In genomic region chr20:37526839-37527637, GRCh38 we compare ENCODE assay signal across 8 cellular contexts. TPM values are rescaled to one million over a fixed set of nuclear protein-coding genes. Genes with fewer than 3 reads are reported as not detected.
DNase-seq lines count a peak whose midpoint lies in the region; ATAC-seq and TF ChIP-seq lines count a peak whose summit lies in the region.

No MANE protein-coding gene starts in this region.

- H3K9ac ChIP-seq in PC-3 (ENCODE audit: low read length), result peak overlapping the region; percentile 89
- H3K9ac ChIP-seq in duodenal mucosa (ENCODE audit: low read depth in 1 of 2, low read length in 2 of 2), result peak overlapping the region; percentile 87 to 98

- peak overlapping the region; percentile 66 for H2AFZ ChIP-seq in PC-3 (ENCODE audit: low read length)

- CTCF ChIA-PET in PC-3 (lab: Charles Lee), result no interaction called here

- H3K9me3 ChIP-seq in PC-3 (ENCODE audit: low read length) (no peaks in the 10 kb centered on the region), duodenal mucosa (ENCODE audit: control insufficient read depth in 1 of 2, low read length in 2 of 2) (no peaks in the 10 kb centered on the region), mucosa of descending colon (no peaks in the 10 kb centered on the region)

- no peaks in the 10 kb centered on the region for H3F3A ChIP-seq in PC-3 (ENCODE audit: low read length, unreplicated experiment)

- TF ChIP-seq CTCF in PC-3 (conservative IDR thresholded peaks at IDR 0.05; ENCODE audit: low read depth, low read length) (no peak), mucosa of descending colon (IDR thresholded peaks at IDR 0.05) (no peak)

- intact Hi-C loops in PC-3 (cut with micrococcal nuclease), result loop anchor here (5.0 kb wide), 1 partner anchor 120 kb away; no protein-coding TSS in a partner anchor
- intact Hi-C loops in mucosa of descending colon (cut with DNase I, micrococcal nuclease), result loop anchor here in 1 of 2 donors (10.0 kb wide), 1 partner anchor 142 kb away; no protein-coding TSS in a partner anchor

- no peaks in the 10 kb centered on the region for H3K9me2 ChIP-seq in PC-3 (replicated peaks; ENCODE audit: low read length)

- H3K4me3 ChIP-seq in PC-3 (ENCODE audit: low read length) (peak overlapping the region; percentile 92), duodenal mucosa (ENCODE audit: low read depth in 1 of 2, low read length in 2 of 2) (peak overlapping the region; percentile 96 to 99), mucosa of descending colon (peak overlapping the region; percentile 64)

- H3K4me1 ChIP-seq in PC-3 (ENCODE audit: insufficient read depth, low read length) (peaks cover 31% of the 10 kb centered on the region), duodenal mucosa (ENCODE audit: control insufficient read depth in 1 of 2, insufficient read depth in 2 of 2, low read length in 2 of 2) (peaks cover 45 to 50% of the 10 kb centered on the region in 2 donors), mucosa of descending colon (ENCODE audit: low read depth) (peaks cover 37% of the 10 kb centered on the region)

- TSS peak; percentile 65 for BruUV-seq in PC-3 (replicated peaks; lab: Mats Ljungman, UMichigan)

- H3K27me3 ChIP-seq in PC-3 (ENCODE audit: low read length), result no peaks in the 10 kb centered on the region
- H3K27me3 ChIP-seq in duodenal mucosa (ENCODE audit: control insufficient read depth in 1 of 2, insufficient read depth in 2 of 2, low read length in 2 of 2), result no peaks in the 10 kb centered on the region

- POLR2A ChIA-PET in PC-3 (lab: Charles Lee; ENCODE audit: unreplicated experiment), result no interaction called here

- H3K36me3 ChIP-seq in PC-3 (ENCODE audit: low read depth, low read length) (no peaks in the 10 kb centered on the region; the same call in 1 of the 2 replicates), duodenal mucosa (ENCODE audit: control insufficient read depth in 1 of 2, insufficient read depth in 2 of 2, low read length in 2 of 2) (no peaks in the 10 kb centered on the region), mucosa of descending colon (ENCODE audit: low read depth) (no peaks in the 10 kb centered on the region)

- H3K27ac ChIP-seq in PC-3 (ENCODE audit: low read length) (peak overlapping the region; percentile 81), duodenal mucosa (ENCODE audit: low read depth, low read length) (peak overlapping the region; percentile 94)

- peaks cover 40% of the 10 kb centered on the region for H4K20me1 ChIP-seq in PC-3 (ENCODE audit: low read length)

- DNase-seq in SKM-1 (lab: John Stamatoyannopoulos, UW; ENCODE audit: unreplicated experiment) (peak; percentile 14), SKM-1 treated with dmso at 0.1 percent for 144 hours (lab: John Stamatoyannopoulos, UW; ENCODE audit: unreplicated experiment) (no peak), PC-3 (peak; percentile 33), mucosa of descending colon (peak in 1 of 3 donors; percentile 64)

- ATAC-seq in PC-3, result peak; percentile 28
- ATAC-seq in mucosa of descending colon, result peak; percentile 51
- no peak for ATAC-seq in GM21360 (IDR thresholded peaks at IDR 0.05; ENCODE audit: unreplicated experiment)
- no peak for ATAC-seq in HG03442 (IDR thresholded peaks at IDR 0.05; ENCODE audit: unreplicated experiment)
- ATAC-seq in HG02981 (IDR thresholded peaks at IDR 0.05; ENCODE audit: unreplicated experiment), result no peak

- H3K4me2 ChIP-seq in PC-3 (ENCODE audit: low read length), result peak overlapping the region; percentile 88

- peaks cover 66% of the 10 kb centered on the region for H3K79me2 ChIP-seq in PC-3 (ENCODE audit: low read length)

RNA-seq across cellular contexts. Expression of gene BLCAP, which starts 0.6 kb away (rescaled TPM):
- total RNA-seq in PC-3 (2014; rRNA removed) (100 and 120 TPM in 2 replicates), mucosa of descending colon (100 to 1,000 TPM in 2 of 3 donors, 10 to 100 TPM in 1; 87.9 to 110 (median 108) TPM)

RNA-seq across cellular contexts. Expression of gene NNAT, which starts 6.0 kb away (rescaled TPM):
- total RNA-seq in PC-3 (2014; rRNA removed) (not detected in 2 replicates), mucosa of descending colon (10 to 100 TPM in 1 of 3 donors, 1 to 10 TPM in 1, under 1 TPM in 1; 0.32 to 41.3 (median 4.0) TPM)

Comparison
In these comparisons a context has a peak if more than half of its experiments do, and no peak if none do; other contexts are left out.
1. ATAC-seq: peak in PC-3 (single experiment) and mucosa of descending colon (single experiment); none in GM21360 (single experiment), HG03442 (single experiment) and HG02981 (single experiment).
2. Peak in every context shown above with its lines, with median percentiles within 50 percentile points of each other: H3K4me3 ChIP-seq.